9 cellular contexts compared by ENCODE assay signal in the genomic region with DNA sequence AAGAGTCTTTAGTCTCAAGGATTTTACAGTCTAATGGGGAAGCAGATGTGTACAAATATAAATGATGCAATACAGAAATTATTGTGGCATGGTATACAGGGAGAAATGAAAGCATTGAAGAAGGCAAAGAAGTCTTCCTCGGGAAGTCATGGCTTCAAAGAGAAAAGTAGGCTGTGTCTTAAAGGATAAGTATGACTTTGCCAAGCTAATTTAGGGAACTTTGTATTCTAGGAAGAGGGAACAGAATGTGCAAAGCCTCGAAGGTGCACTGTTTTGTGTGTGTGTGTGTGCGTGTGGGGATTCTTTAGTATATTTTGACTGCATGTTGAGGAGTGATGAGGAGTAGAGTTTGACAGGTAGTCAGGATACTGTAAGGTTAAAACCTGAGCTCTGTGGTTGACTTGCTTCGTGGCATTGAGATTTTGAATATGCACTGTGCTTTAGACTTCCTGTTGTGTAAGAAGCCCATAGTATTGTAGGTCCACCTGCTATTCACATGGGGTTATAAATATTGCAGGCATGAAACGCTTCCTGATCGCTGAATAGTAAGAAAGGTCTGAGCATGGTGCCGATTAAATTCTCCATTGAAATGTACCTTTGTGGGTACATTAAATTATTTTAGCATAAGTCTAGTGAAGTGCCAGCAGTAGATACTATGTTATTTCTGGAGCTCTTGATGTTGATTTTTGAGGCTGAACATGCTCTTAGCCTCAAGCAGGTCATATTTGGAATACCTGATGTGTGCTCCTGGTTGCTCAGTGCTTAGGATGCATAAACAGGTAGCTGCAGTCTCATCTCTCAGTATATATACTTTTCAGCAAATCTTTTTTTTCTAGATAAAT. TPM values are rescaled to one million over a fixed set of nuclear protein-coding genes. Genes with fewer than 3 reads are reported as not detected.
DNase-seq lines count a peak whose midpoint lies in the region; ATAC-seq and TF ChIP-seq lines count a peak whose summit lies in the region.
"Had no signal": no experiment of that assay in that cellular context is flagged by ENCODE, and none has a peak within 500 bp of the region (broad histone marks: within the 10 kb centered on the region; RNA-seq: fewer than 3 reads in every experiment).

No MANE protein-coding gene starts in this region.

- intact Hi-C loops in PC-3 (cut with micrococcal nuclease): no loop called here

- H3K4me2 ChIP-seq in PC-3 (ENCODE audit: low read length) (peak overlapping the region; percentile 85), neural progenitor cell (no peak overlapping the region)

- BruUV-seq in PC-3 (replicated peaks; lab: Mats Ljungman, UMichigan): no TSS peak

- H3K27me3 ChIP-seq in PC-3 (ENCODE audit: low read length): no peaks in the 10 kb centered on the region
- no peaks in the 10 kb centered on the region for H3K27me3 ChIP-seq in layer of hippocampus (ENCODE audit: control insufficient read depth, insufficient read depth, low read length)
- H3K27me3 ChIP-seq in neural progenitor cell: no peaks in the 10 kb centered on the region

- POLR2A ChIA-PET in PC-3 (lab: Charles Lee; ENCODE audit: unreplicated experiment): no interaction called here

- H3K9ac ChIP-seq in PC-3 (ENCODE audit: low read length) (peak overlapping the region; percentile 90; the same call in 1 of the 2 replicates), neural progenitor cell (no peak overlapping the region)

- no peak overlapping the region for H3K27ac Mint-ChIP-seq in neural progenitor cell

- H3K4me1 ChIP-seq in PC-3 (ENCODE audit: insufficient read depth, low read length): peaks cover 82% of the 10 kb centered on the region
- peaks cover 10% of the 10 kb centered on the region for H3K4me1 ChIP-seq in neural progenitor cell

- H3K9me3 ChIP-seq in PC-3 (ENCODE audit: low read length): no peaks in the 10 kb centered on the region
- no peaks in the 10 kb centered on the region for H3K9me3 ChIP-seq in neural progenitor cell (ENCODE audit: low read depth)

- peaks cover 97% of the 10 kb centered on the region for H3K79me2 ChIP-seq in PC-3 (ENCODE audit: low read length)
- H3K79me2 ChIP-seq in neural progenitor cell (ENCODE audit: low read depth): peaks cover 5% of the 10 kb centered on the region

- H3K27ac ChIP-seq in PC-3 (ENCODE audit: low read length) (peak overlapping the region; percentile 99), layer of hippocampus (ENCODE audit: low read depth, low read length) (peak overlapping the region; percentile 40), neural progenitor cell (no peak overlapping the region)

- TF ChIP-seq POLR2A in GM18951 (IDR thresholded peaks at IDR 0.05; ENCODE audit: extremely low read depth, insufficient read depth, insufficient read length): peak; percentile 13

- H3K4me3 ChIP-seq in PC-3 (ENCODE audit: low read length): no peak overlapping the region
- no peak overlapping the region for H3K4me3 ChIP-seq in neural progenitor cell

- H4K20me1 ChIP-seq in PC-3 (ENCODE audit: low read length): no peaks in the 10 kb centered on the region
- H4K20me1 ChIP-seq in neural progenitor cell (ENCODE audit: low read depth): no peaks in the 10 kb centered on the region

- in situ Hi-C loops in GM18951 (cut with MboI; ENCODE audit: low sequenced_read_pairs, unreplicated experiment): no loop called here
- in situ Hi-C loops in KBM-7 (cut with MboI; ENCODE audit: low pct_unique_long_range_greater_than_20kb, low sequenced_read_pairs): no loop called here

- H2AFZ ChIP-seq in PC-3 (ENCODE audit: low read length) (no peak overlapping the region), neural progenitor cell (replicated peaks) (no peak overlapping the region)

- no peaks in the 10 kb centered on the region for H3K9me3 Mint-ChIP-seq in neural progenitor cell

- no peak for ATAC-seq in PC-3

- H3F3A ChIP-seq in PC-3 (ENCODE audit: low read length, unreplicated experiment) (peaks cover 21% of the 10 kb centered on the region), neural progenitor cell (ENCODE audit: low read depth) (peaks cover 4% of the 10 kb centered on the region)

- no peaks in the 10 kb centered on the region for H3K9me2 ChIP-seq in PC-3 (replicated peaks; ENCODE audit: low read length)

- H3K36me3 Mint-ChIP-seq in neural progenitor cell: no peaks in the 10 kb centered on the region

- H3K4me3 Mint-ChIP-seq in neural progenitor cell: no peak overlapping the region

- TF ChIP-seq CTCF in PC-3 (conservative IDR thresholded peaks at IDR 0.05; ENCODE audit: low read depth, low read length) (no peak), neural progenitor cell (IDR thresholded peaks at IDR 0.05) (no peak)

- CTCF ChIA-PET in PC-3 (lab: Charles Lee): no interaction called here

- H3K27me3 Mint-ChIP-seq in neural progenitor cell (ENCODE audit: insufficient read depth, low read depth): no peaks in the 10 kb centered on the region

- DNase-seq in AML-193 (lab: John Stamatoyannopoulos, UW): peak; percentile 36 to 53
- no peak for DNase-seq in PC-3
- no peak for DNase-seq in neural progenitor cell (ENCODE audit: low spot score)
- no peak for DNase-seq in activated CD4-positive, CD25-positive, alpha-beta regulatory T cell treated with anti-CD3 and anti-CD28 coated beads, Interleukin-2, amount 50 U/mL, for 72 hours
- no peak for DNase-seq in H4 (ENCODE audit: low spot score)
- no peak for DNase-seq in KBM-7
- DNase-seq: dermis blood vessel endothelial cell had no signal

- peaks cover 17% of the 10 kb centered on the region for H3K4me1 Mint-ChIP-seq in neural progenitor cell

- H3K36me3 ChIP-seq in PC-3 (ENCODE audit: low read depth, low read length) (no peaks in the 10 kb centered on the region; the same call in none of the 2 replicates), neural progenitor cell (no peaks in the 10 kb centered on the region)

RNA-seq across cellular contexts. Expression of a gene that starts 8.0 kb away (rescaled TPM):
- 48.1 and 51.0 TPM in 2 replicates for total RNA-seq in PC-3 (2014; rRNA removed)
- total RNA-seq in neural progenitor cell (ENCODE audit: low replicate concordance): 9.4 and 11.7 TPM in 2 replicates
- 23.1 and 24.1 TPM in 2 replicates for total RNA-seq in H4 (2014; rRNA removed; shearing (Covaris generic))

Comparison
In these comparisons a context has a peak if more than half of its experiments do, and no peak if none do; other contexts are left out.
1. DNase-seq: peak in AML-193 (2 of 2); none in PC-3 (single experiment), neural progenitor cell (single experiment), activated CD4-positive, CD25-positive, alpha-beta regulatory T cell treated with anti-CD3 and anti-CD28 coated beads, Interleukin-2, amount 50 U/mL, for 72 hours (single experiment), H4 (single experiment) and KBM-7 (single experiment).